11 cellular contexts compared by ENCODE assay signal in the genomic region with DNA sequence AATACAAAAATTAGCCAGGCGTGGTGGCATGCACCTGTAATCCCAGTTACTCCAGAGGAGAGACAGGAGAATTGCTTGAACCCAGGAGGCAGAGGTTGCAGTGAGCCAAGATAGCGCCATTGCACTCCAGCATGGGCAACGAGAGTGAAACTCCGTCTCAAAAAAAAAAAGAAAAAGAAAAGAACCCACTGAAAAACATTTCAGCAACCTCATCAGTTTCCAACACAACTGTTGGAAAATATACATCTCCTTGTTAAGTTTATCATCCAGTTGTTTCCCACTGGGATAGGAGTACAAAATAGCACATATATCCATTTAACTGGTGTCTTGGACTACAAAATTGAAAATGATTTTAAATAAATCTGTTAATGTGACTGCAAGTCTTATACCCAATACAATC. TPM values are rescaled to one million over a fixed set of nuclear protein-coding genes. Genes with fewer than 3 reads are reported as not detected.
DNase-seq lines count a peak whose midpoint lies in the region; ATAC-seq, FAIRE-seq and TF ChIP-seq lines count a peak whose summit lies in the region.
"Had no signal": no experiment of that assay in that cellular context is flagged by ENCODE, and none has a peak within 500 bp of the region (broad histone marks: within the 10 kb centered on the region; RNA-seq: fewer than 3 reads in every experiment).

No MANE protein-coding gene starts in this region.

- H3K4me3 ChIP-seq in AG04449 (ENCODE audit: low read depth, low read length), result peak overlapping the region; percentile 100
- H3K4me3 ChIP-seq in HFF-Myc (replicated peaks; ENCODE audit: low read depth, low read length), result peak overlapping the region; percentile 95
- peak overlapping the region; percentile 99 for H3K4me3 ChIP-seq in adipocyte (ENCODE audit: low read length)
- no peak overlapping the region for H3K4me3 ChIP-seq in testis

- WGBS in testis, 2 donors, result 65 to 70% methylated on average over 4 of the region's 4 CpGs

- H3K27ac ChIP-seq in testis, result no peak overlapping the region

- no peaks in the 10 kb centered on the region for H3K9me3 Mint-ChIP-seq in memory B cell

- H3K27me3 ChIP-seq in adipocyte (replicated peaks; ENCODE audit: control insufficient read depth, insufficient read depth, low read length) (no peaks in the 10 kb centered on the region), testis (no peaks in the 10 kb centered on the region)
- H3K27me3 ChIP-seq: vagina had no signal

- no peak for FAIRE-seq in urothelium cell line (lab: Jason Lieb, UNC)

- POLR2A ChIA-PET in AG04449 (lab: Yijun Ruan, JAX), result no interaction called here

- ATAC-seq in memory B cell (ENCODE audit: low read depth) (no peak), HG02938 (IDR thresholded peaks at IDR 0.05; ENCODE audit: unreplicated experiment) (no peak)

- peak overlapping the region; percentile 100 for H3K9ac ChIP-seq in adipocyte (ENCODE audit: low read length)

- peaks cover 15% of the 10 kb centered on the region for H3K36me3 ChIP-seq in adipocyte (ENCODE audit: control insufficient read depth, insufficient read depth, low read length, severe bottlenecking)
- H3K36me3 ChIP-seq in testis (ENCODE audit: low read depth, missing control alignments), result no peaks in the 10 kb centered on the region

- H3K4me1 ChIP-seq in adipocyte (ENCODE audit: control insufficient read depth, insufficient read depth, low read length) (peaks cover 16% of the 10 kb centered on the region), testis (peaks cover 9% of the 10 kb centered on the region)

- peak overlapping the region; percentile 58 for H3K27ac Mint-ChIP-seq in memory B cell

- no peak for TF ChIP-seq CTCF in AG04449 (IDR thresholded peaks at IDR 0.05; ENCODE audit: insufficient read depth, low read length, missing control alignments)
- no peak for TF ChIP-seq CTCF in HFF-Myc (IDR thresholded peaks at IDR 0.05; ENCODE audit: low read depth, low read length, missing control alignments)
- TF ChIP-seq CTCF in testis (IDR thresholded peaks at IDR 0.05), result no peak

- H3K27me3 Mint-ChIP-seq in memory B cell, result no peaks in the 10 kb centered on the region

- CTCF ChIA-PET in AG04449 (lab: Yijun Ruan, JAX), result interaction anchor here (0.8 to 2.9 kb wide), 4 partner anchors 20 to 197 kb away, joined by 3 to 11 read pairs (median 4); no protein-coding TSS in a partner anchor

- no peak for TF ChIP-seq POLR2A in testis (IDR thresholded peaks at IDR 0.05)

- peaks cover 6% of the 10 kb centered on the region for H3K36me3 Mint-ChIP-seq in memory B cell

- H3K4me1 Mint-ChIP-seq in memory B cell, result peaks cover 13% of the 10 kb centered on the region

- H3K4me3 Mint-ChIP-seq in memory B cell, result peak overlapping the region; percentile 41

- no peaks in the 10 kb centered on the region for H3K9me3 ChIP-seq in adipocyte (ENCODE audit: control insufficient read depth, low read length)
- H3K9me3 ChIP-seq in testis, result no peaks in the 10 kb centered on the region
- H3K9me3 ChIP-seq: vagina had no signal

- intact Hi-C loops in testis (cut with DNase I; ENCODE audit: low total_unique reads), result no loop called here

- DNase-seq in AG04449 (ENCODE audit: low read depth, low spot score) (no peak), HFF-Myc (ENCODE audit: extremely low read depth, low read depth) (no peak), adipocyte (ENCODE audit: low read depth) (no peak), memory B cell (ENCODE audit: low spot score in 2 of 2) (no peak), NCI-H146 treated with DMSO at 0.1 percent for 48 hours (lab: John Stamatoyannopoulos, UW; ENCODE audit: unreplicated experiment) (no peak), testis (no peak), urothelium cell line (ENCODE audit: low spot score) (no peak)
- DNase-seq: kidney glomerular epithelial cell, NCI-H2171 had no signal

RNA-seq across cellular contexts. Expression of gene RPN1, which starts 2.2 kb away (rescaled TPM):
- total RNA-seq in testis, result 100 to 1,000 TPM; 200 to 259 TPM
- polyA plus RNA-seq in testis (ENCODE audit: insufficient read depth, low read depth, low replicate concordance), result 266 TPM

Comparison
In these comparisons a context has a peak if more than half of its experiments do, and no peak if none do; other contexts are left out.
1. H3K4me3 ChIP-seq: peak in AG04449 (single experiment), HFF-Myc (single experiment) and adipocyte (single experiment); none in testis (0 of 2).